In genomic region chr14:102390064-102390463, GRCh38 we compare ENCODE assay signal across 1 cellular context.
TF ChIP-seq lines count a peak whose summit lies in the region.

No MANE protein-coding gene starts in this region.

TF ChIP-seq in IMR-90, 13 proteins besides CTCF, POLR2A, EP300 and RAD21 (continued from another document):
- TF ChIP-seq, protein P1, sequence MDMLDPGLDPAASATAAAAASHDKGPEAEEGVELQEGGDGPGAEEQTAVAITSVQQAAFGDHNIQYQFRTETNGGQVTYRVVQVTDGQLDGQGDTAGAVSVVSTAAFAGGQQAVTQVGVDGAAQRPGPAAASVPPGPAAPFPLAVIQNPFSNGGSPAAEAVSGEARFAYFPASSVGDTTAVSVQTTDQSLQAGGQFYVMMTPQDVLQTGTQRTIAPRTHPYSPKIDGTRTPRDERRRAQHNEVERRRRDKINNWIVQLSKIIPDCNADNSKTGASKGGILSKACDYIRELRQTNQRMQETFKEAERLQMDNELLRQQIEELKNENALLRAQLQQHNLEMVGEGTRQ (IDR thresholded peaks at IDR 0.05; ENCODE audit: low read depth, low read length) = no peak
- TF ChIP-seq MAZ (IDR thresholded peaks at IDR 0.05; ENCODE audit: borderline replicate concordance, low read depth, low read length) (no peak), BHLHE40 (IDR thresholded peaks at IDR 0.05; ENCODE audit: low read depth, low read length) (no peak), MXI1 (IDR thresholded peaks at IDR 0.05; ENCODE audit: borderline replicate concordance, low read depth, low read length) (no peak), MAFK (IDR thresholded peaks at IDR 0.05; ENCODE audit: low read depth, low read length) (no peak), SMC3 (IDR thresholded peaks at IDR 0.05; ENCODE audit: low read depth, low read length) (no peak)
- TF ChIP-seq, protein P2, sequence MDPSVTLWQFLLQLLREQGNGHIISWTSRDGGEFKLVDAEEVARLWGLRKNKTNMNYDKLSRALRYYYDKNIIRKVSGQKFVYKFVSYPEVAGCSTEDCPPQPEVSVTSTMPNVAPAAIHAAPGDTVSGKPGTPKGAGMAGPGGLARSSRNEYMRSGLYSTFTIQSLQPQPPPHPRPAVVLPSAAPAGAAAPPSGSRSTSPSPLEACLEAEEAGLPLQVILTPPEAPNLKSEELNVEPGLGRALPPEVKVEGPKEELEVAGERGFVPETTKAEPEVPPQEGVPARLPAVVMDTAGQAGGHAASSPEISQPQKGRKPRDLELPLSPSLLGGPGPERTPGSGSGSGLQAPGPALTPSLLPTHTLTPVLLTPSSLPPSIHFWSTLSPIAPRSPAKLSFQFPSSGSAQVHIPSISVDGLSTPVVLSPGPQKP (IDR thresholded peaks at IDR 0.05; ENCODE audit: borderline replicate concordance, low read depth, low read length) = no peak
TF ChIP-seq in IMR-90: peak in this region for 0.
